1 cellular context compared by ENCODE assay signal in genomic region chr16:31507929-31508705, GRCh38.
TF ChIP-seq lines count a peak whose summit lies in the region.

RUSF1 (minus strand) TSS chr16:31508391; CDS start chr16:31508373, 18 bp downstream.

TF ChIP-seq in SK-N-SH, 30 proteins besides CTCF, POLR2A, EP300 and RAD21 (continued from another document):
- peak; percentile 89 for TF ChIP-seq YY1 (IDR thresholded peaks at IDR 0.05; ENCODE audit: low read depth)
- TF ChIP-seq ELF1 (IDR thresholded peaks at IDR 0.05), result peak; percentile 95
- no peak for TF ChIP-seq SMC3 (IDR thresholded peaks at IDR 0.05; ENCODE audit: low read depth, low read length)
- TF ChIP-seq CHD2 (IDR thresholded peaks at IDR 0.05; ENCODE audit: low read length, partially characterized antibody), result peak; percentile 60
- peak; percentile 92 for TF ChIP-seq TAF1 (IDR thresholded peaks at IDR 0.05; ENCODE audit: borderline replicate concordance, low read depth, low read length)
- peak; percentile 92 for TF ChIP-seq MXI1 (IDR thresholded peaks at IDR 0.05; ENCODE audit: low read depth, low read length)
- no peak for TF ChIP-seq MEF2A (IDR thresholded peaks at IDR 0.05; ENCODE audit: borderline replicate concordance, low read depth)
- TF ChIP-seq NFIC (IDR thresholded peaks at IDR 0.05; ENCODE audit: borderline replicate concordance), result peak; percentile 6; the same call in 1 of the 2 replicates
- TF ChIP-seq ZBTB33 (IDR thresholded peaks at IDR 0.05; ENCODE audit: borderline replicate concordance, low read depth), result peak; percentile 52; the same call in 1 of the 2 replicates
- TF ChIP-seq POLR2AphosphoS5 (IDR thresholded peaks at IDR 0.05; ENCODE audit: low read depth, low read length), result peak; percentile 91
- peak; percentile 67; the same call in 1 of the 2 replicates for TF ChIP-seq SIN3A (IDR thresholded peaks at IDR 0.05; ENCODE audit: borderline replicate concordance, low read depth, low read length)
- TF ChIP-seq TCF12 (IDR thresholded peaks at IDR 0.05), result peak; percentile 48
